In the genomic region with DNA sequence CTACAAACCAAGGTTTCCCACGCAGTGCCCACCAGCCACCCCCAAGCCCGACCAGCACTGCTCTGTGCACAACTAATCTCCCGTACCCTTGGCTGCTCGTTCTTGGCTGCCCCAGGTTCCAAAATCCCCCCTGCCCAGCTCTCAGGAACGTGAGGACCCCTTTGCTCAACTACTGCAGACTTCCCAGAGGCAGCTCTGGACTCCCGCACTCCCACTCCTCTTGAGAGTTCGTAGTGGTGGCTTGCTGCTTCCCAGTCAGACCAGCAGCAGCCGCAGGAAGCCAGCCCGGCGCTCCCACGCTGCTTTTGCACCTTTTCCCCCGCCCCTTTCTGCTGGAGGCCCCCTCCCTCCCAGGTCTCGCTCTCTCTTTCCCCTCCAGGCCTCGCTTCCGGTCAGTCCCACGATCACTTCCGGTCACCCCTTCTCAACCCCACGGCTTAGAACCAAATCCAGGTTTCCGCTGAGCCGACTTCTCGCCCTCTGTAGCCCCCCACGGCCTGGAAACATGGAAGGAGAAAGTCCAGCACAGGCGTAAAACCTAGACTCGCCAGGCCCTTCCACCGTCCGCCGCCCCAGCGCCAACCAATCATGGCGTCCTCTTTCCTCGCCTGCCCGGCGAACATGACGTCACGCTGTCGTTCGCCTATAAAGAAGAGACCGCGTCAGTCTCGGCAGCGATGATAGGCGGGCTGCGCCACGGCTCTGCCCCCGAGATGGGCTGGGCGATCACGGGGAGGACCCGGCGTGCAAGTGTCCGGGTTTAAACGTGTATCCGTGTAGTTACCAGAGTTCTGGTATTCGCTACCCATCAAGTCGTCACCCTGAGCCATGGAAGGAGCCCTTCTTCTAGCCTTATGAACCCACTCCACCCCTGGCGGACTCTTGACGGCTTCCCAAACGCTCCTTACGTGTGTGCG, we compare ENCODE assay signal across 8 cellular contexts. TPM values are rescaled to one million over a fixed set of nuclear protein-coding genes. Genes with fewer than 3 reads are reported as not detected.
A peak's percentile ranks its signal among the peaks of the same experiment; 100 is the strongest.
DNase-seq lines count a peak whose midpoint lies in the region; ATAC-seq and TF ChIP-seq lines count a peak whose summit lies in the region.

A gene with protein sequence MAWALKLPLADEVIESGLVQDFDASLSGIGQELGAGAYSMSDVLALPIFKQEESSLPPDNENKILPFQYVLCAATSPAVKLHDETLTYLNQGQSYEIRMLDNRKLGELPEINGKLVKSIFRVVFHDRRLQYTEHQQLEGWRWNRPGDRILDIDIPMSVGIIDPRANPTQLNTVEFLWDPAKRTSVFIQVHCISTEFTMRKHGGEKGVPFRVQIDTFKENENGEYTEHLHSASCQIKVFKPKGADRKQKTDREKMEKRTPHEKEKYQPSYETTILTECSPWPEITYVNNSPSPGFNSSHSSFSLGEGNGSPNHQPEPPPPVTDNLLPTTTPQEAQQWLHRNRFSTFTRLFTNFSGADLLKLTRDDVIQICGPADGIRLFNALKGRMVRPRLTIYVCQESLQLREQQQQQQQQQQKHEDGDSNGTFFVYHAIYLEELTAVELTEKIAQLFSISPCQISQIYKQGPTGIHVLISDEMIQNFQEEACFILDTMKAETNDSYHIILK (minus strand): TSS at position 621 of the 917 bp plus-strand sequence. CDS start 713 bp downstream, outside the sequence.

- no peaks in the 10 kb centered on the region for H3K36me3 Mint-ChIP-seq in natural killer cell treated with Interleukin-12 subunit alpha and Interleukin-12 subunit beta and Interleukin-15 and Interleukin-18, amount 100 ng/mL, for 72 hours

- H3K27me3 Mint-ChIP-seq in natural killer cell treated with Interleukin-12 subunit alpha and Interleukin-12 subunit beta and Interleukin-15 and Interleukin-18, amount 100 ng/mL, for 72 hours: no peaks in the 10 kb centered on the region

- TF ChIP-seq CTCF in fibroblast of pulmonary artery (IDR thresholded peaks at IDR 0.05; ENCODE audit: low read length, missing control alignments): no peak

- no peaks in the 10 kb centered on the region for H3K9me3 Mint-ChIP-seq in natural killer cell treated with Interleukin-12 subunit alpha and Interleukin-12 subunit beta and Interleukin-15 and Interleukin-18, amount 100 ng/mL, for 72 hours

- H3K4me1 Mint-ChIP-seq in natural killer cell treated with Interleukin-12 subunit alpha and Interleukin-12 subunit beta and Interleukin-15 and Interleukin-18, amount 100 ng/mL, for 72 hours (ENCODE audit: low read depth in 2 of 2): peaks cover 12% of the 10 kb centered on the region in 2 donors

- DNase-seq in EH (ENCODE audit: low read depth) (peak; percentile 97), GOT3 (lab: John Stamatoyannopoulos, UW) (peak; percentile 87), LHCN-M2 (ENCODE audit: low read depth) (peak; percentile 97), SHP77 treated with DMSO at 0.1 percent for 48 hours (lab: John Stamatoyannopoulos, UW) (peak; percentile 84), fibroblast of pulmonary artery (ENCODE audit: low read depth) (peak; percentile 98)
- DNase-seq in activated effector memory CD4-positive, alpha-beta T cell treated with Interleukin-2 at 50 U/mL for 16 hours: peak; percentile 89
- DNase-seq in natural killer cell treated with Interleukin-12 subunit alpha and Interleukin-12 subunit beta and Interleukin-15 and Interleukin-18, amount 100 ng/mL, for 72 hours (ENCODE audit: low spot score): peak; percentile 96
- DNase-seq in stimulated activated naive CD4-positive, alpha-beta T cell treated with Interleukin-2 at 50 U/mL for 16 hours (lab: John Stamatoyannopoulos, UW): peak; percentile 93

- no peak within 1 kb of the TSS for H3K27ac Mint-ChIP-seq in natural killer cell treated with Interleukin-12 subunit alpha and Interleukin-12 subunit beta and Interleukin-15 and Interleukin-18, amount 100 ng/mL, for 72 hours

- ATAC-seq in natural killer cell treated with Interleukin-12 subunit alpha and Interleukin-12 subunit beta and Interleukin-15 and Interleukin-18, amount 100 ng/mL, for 72 hours: peak; percentile 99

- peak within 1 kb of the TSS; percentile 89 for H3K4me3 ChIP-seq in fibroblast of pulmonary artery (replicated peaks; ENCODE audit: low read depth, low read length)

- no peak within 1 kb of the TSS for H3K4me3 Mint-ChIP-seq in natural killer cell treated with Interleukin-12 subunit alpha and Interleukin-12 subunit beta and Interleukin-15 and Interleukin-18, amount 100 ng/mL, for 72 hours

RNA-seq across cellular contexts. Expression of the gene that starts here (rescaled TPM):
- total RNA-seq in LHCN-M2 (2014; rRNA removed): 7.6 and 9.1 TPM in 2 replicates
- polyA plus RNA-seq in LHCN-M2 (2012): 13.8 TPM
- total RNA-seq in natural killer cell treated with Interleukin-12 subunit alpha and Interleukin-12 subunit beta and Interleukin-15 and Interleukin-18, amount 100 ng/mL, for 72 hours: 10 to 100 TPM; 33.0 to 46.0 TPM

Comparison
In these comparisons a context has a peak if more than half of its experiments do, and no peak if none do; other contexts are left out.
1. Peak in every context shown above with its lines: DNase-seq, ATAC-seq and H3K4me3 ChIP-seq.